In the genomic region with DNA sequence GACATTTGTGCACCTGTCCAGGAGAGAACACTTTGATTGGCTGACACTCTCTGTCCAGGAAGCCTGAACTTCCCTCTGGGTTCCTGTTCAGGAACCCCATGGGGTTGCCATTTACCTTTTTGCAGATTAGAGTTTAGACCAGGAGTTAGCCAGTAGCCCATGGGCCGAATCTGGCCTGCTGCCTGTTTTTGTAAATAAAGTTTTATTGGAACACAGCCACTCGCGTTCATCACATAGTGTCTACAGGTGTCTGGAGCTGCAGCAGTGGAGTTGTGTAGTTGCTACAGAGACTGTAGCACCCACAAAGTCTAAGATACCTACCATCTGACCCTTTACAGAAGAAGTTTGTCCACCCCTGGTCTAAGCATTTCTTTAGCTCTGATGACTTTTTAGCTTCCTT, we compare ENCODE assay signal across 16 cellular contexts.
DNase-seq lines count a peak whose midpoint lies in the region; TF ChIP-seq lines count a peak whose summit lies in the region.
"Had no signal": no experiment of that assay in that cellular context is flagged by ENCODE, and none has a peak within 500 bp of the region (broad histone marks: within the 10 kb centered on the region; RNA-seq: fewer than 3 reads in every experiment).

No MANE protein-coding gene starts in this region.

- peaks cover 47 to 73% (median 62%) of the 10 kb centered on the region in 10 experiments for H3K4me1 ChIP-seq in BLaER1 treated with 17β-estradiol and CSF1 and Interleukin-3, amounts not matched to agents 10 nM and 100 nM
- H3K4me1 ChIP-seq in Karpas-422 (ENCODE audit: low read length): peaks cover 43% of the 10 kb centered on the region
- peaks cover 17 to 61% of the 10 kb centered on the region in 2 donors for H3K4me1 ChIP-seq in ascending aorta
- H3K4me1 ChIP-seq in sigmoid colon: peaks cover 3 to 61% (median 39%) of the 10 kb centered on the region in 4 donors
- no peaks in the 10 kb centered on the region for H3K4me1 ChIP-seq in HAP-1

- H3K4me2 ChIP-seq in BLaER1 treated with 17β-estradiol and CSF1 and Interleukin-3, amounts not matched to agents 10 nM and 100 nM: peak overlapping the region; percentile 68 to 81 (median 76); a peak in 21 of 22 replicates
- H3K4me2 ChIP-seq in Karpas-422 (ENCODE audit: low read depth, low read length, poor library complexity, severe bottlenecking): peak overlapping the region; percentile 12

- no peak for TF ChIP-seq EP300 in sigmoid colon (IDR thresholded peaks at IDR 0.05)

- no peaks in the 10 kb centered on the region for H3K9me2 ChIP-seq in Karpas-422 (replicated peaks; ENCODE audit: insufficient read depth, low read length)
- H3K9me2 ChIP-seq: SK-N-SH had no signal

- TF ChIP-seq CTCF in ascending aorta (IDR thresholded peaks at IDR 0.05) (no peak), sigmoid colon (IDR thresholded peaks at IDR 0.05) (no peak)

- no peak for TF ChIP-seq POLR2A in sigmoid colon (IDR thresholded peaks at IDR 0.05)

- no peak overlapping the region for H3K4me3 ChIP-seq in BLaER1 treated with 17β-estradiol and CSF1 and Interleukin-3, amounts not matched to agents 10 nM and 100 nM
- H3K4me3 ChIP-seq in Karpas-422 (ENCODE audit: low read length) (no peak overlapping the region), ascending aorta (no peak overlapping the region), sigmoid colon (no peak overlapping the region), HAP-1 (no peak overlapping the region)

- H3K27me3 ChIP-seq in BLaER1 treated with 17β-estradiol and CSF1 and Interleukin-3, amounts not matched to agents 10 nM and 100 nM: no peaks in the 10 kb centered on the region
- H3K27me3 ChIP-seq in Karpas-422 (ENCODE audit: low read length) (no peaks in the 10 kb centered on the region), ascending aorta (no peaks in the 10 kb centered on the region), sigmoid colon (no peaks in the 10 kb centered on the region), HAP-1 (ENCODE audit: low read depth) (no peaks in the 10 kb centered on the region)

- in situ Hi-C loops in HAP-1 (cut with MboI; ENCODE audit: low sequenced_read_pairs): no loop called here

- peaks cover 0 to 33% (median 19%) of the 10 kb centered on the region in 11 experiments; a peak in 14 of 22 replicates for H4K20me1 ChIP-seq in BLaER1 treated with 17β-estradiol and CSF1 and Interleukin-3, amounts not matched to agents 10 nM and 100 nM
- H4K20me1 ChIP-seq in Karpas-422 (ENCODE audit: insufficient read depth, low read depth, low read length): no peaks in the 10 kb centered on the region

- H3K9me3 ChIP-seq in BLaER1 treated with 17β-estradiol and CSF1 and Interleukin-3, amounts not matched to agents 10 nM and 100 nM (replicated peaks in 1 of 11): no peaks in the 10 kb centered on the region
- no peaks in the 10 kb centered on the region for H3K9me3 ChIP-seq in Karpas-422 (ENCODE audit: low read length)
- H3K9me3 ChIP-seq in ascending aorta: no peaks in the 10 kb centered on the region
- no peaks in the 10 kb centered on the region for H3K9me3 ChIP-seq in sigmoid colon
- no peaks in the 10 kb centered on the region for H3K9me3 ChIP-seq in HAP-1
- H3K9me3 ChIP-seq: SK-N-SH had no signal

- no peak overlapping the region for H3K9ac ChIP-seq in BLaER1 treated with 17β-estradiol and CSF1 and Interleukin-3, amounts not matched to agents 10 nM and 100 nM
- peak overlapping the region; percentile 40; the same call in 1 of the 2 replicates for H3K9ac ChIP-seq in Karpas-422 (ENCODE audit: low read length)

- H3K79me2 ChIP-seq in Karpas-422 (ENCODE audit: low read length): peaks cover 40% of the 10 kb centered on the region

- H3K27ac ChIP-seq in BLaER1 treated with 17β-estradiol and CSF1 and Interleukin-3, amounts not matched to agents 10 nM and 100 nM: peak overlapping the region in 2 of 11 experiments; percentile 1 to 82; a peak in 2 of 22 replicates
- H3K27ac ChIP-seq in Karpas-422 (ENCODE audit: low read length): peak overlapping the region; percentile 86
- H3K27ac ChIP-seq in ascending aorta: peak overlapping the region; percentile 4 to 44
- H3K27ac ChIP-seq in sigmoid colon: peak overlapping the region; percentile 85 to 91 (median 86)

- H2AFZ ChIP-seq in Karpas-422 (ENCODE audit: low read length): no peak overlapping the region

- intact Hi-C loops in ascending aorta (cut with DNase I) (loop anchor here (5.0 kb wide), 3 partner anchors 33 to 163 kb away; a partner anchor contains a TSS), sigmoid colon (cut with DNase I) (loop anchor here (5.0 kb wide), 2 partner anchors 68 to 133 kb away; a partner anchor contains a TSS)

- WGBS in sigmoid colon, 2 donors: 91 to 92% methylated on average over 3 of the region's 3 CpGs

- DNase-seq in Karpas-422 (no peak), ascending aorta (ENCODE audit: low spot score in 2 of 2) (no peak), sigmoid colon (no peak), SW480 (ENCODE audit: low spot score) (no peak), activated T-cell treated with anti-CD3 and anti-CD28 coated beads for 4 hours (no peak), HAP-1 (ENCODE audit: low spot score in 2 of 2) (no peak)
- DNase-seq in effector CD8-positive, alpha-beta T cell (lab: John Stamatoyannopoulos, UW): no peak
- DNase-seq: COR-L47, DMS153, EL, H7, NCI-H1105, NCI-H2029, NCI-H510A treated with DMSO at 0.1 percent for 48 hours, SK-N-SH had no signal

- H3K36me3 ChIP-seq in BLaER1 treated with 17β-estradiol and CSF1 and Interleukin-3, amounts not matched to agents 10 nM and 100 nM: peaks cover 67 to 95% (median 85%) of the 10 kb centered on the region in 11 experiments
- H3K36me3 ChIP-seq in Karpas-422 (ENCODE audit: insufficient read depth, low read length): peaks cover 6% of the 10 kb centered on the region; the same call in 1 of the 2 replicates
- H3K36me3 ChIP-seq in ascending aorta: peaks cover 26 to 42% of the 10 kb centered on the region in 2 donors
- H3K36me3 ChIP-seq in sigmoid colon: peaks cover 0 to 42% (median 14%) of the 10 kb centered on the region in 4 donors
- H3K36me3 ChIP-seq in HAP-1 (replicated peaks): peaks cover 60% of the 10 kb centered on the region
